ENCODE assay signal across 19 cellular contexts in the genomic region with DNA sequence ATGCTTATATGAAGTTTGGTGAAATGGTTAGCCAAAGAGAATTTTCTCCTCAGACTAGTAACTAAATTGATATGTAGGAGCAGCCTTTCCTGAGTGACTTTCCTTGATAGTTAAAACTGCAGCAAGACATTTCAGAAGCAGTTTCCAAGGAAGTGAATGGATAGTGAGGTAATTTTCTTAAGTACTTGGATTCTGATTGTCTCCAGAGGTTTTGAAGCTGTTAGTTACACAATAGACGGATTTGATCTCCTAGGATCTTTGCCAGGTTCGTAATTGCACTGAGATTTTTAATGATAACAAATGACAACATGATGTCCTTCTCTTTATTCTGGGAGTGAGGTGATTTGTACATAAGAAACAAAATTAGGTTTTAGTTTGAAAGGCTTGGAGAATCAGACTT. TPM values are rescaled to one million over a fixed set of nuclear protein-coding genes. Genes with fewer than 3 reads are reported as not detected.
A peak's percentile ranks its signal among the peaks of the same experiment; 100 is the strongest.
DNase-seq lines count a peak whose midpoint lies in the region; ATAC-seq and TF ChIP-seq lines count a peak whose summit lies in the region.
"Had no signal": no experiment of that assay in that cellular context is flagged by ENCODE, and none has a peak within 500 bp of the region (broad histone marks: within the 10 kb centered on the region; RNA-seq: fewer than 3 reads in every experiment).

No MANE protein-coding gene starts in this region.

- TF ChIP-seq POLR2A in thyroid gland (IDR thresholded peaks at IDR 0.05): no peak

- no peak for TF ChIP-seq CTCF in thyroid gland (IDR thresholded peaks at IDR 0.05)

- no peaks in the 10 kb centered on the region for H3K27me3 ChIP-seq in thyroid gland
- H3K27me3 ChIP-seq: ascending aorta had no signal

- ATAC-seq in Right ventricle myocardium inferior: peak; percentile 54
- no peak for ATAC-seq in left cardiac atrium
- ATAC-seq in left ventricle myocardium superior: peak; percentile 75
- ATAC-seq in HG02852 (IDR thresholded peaks at IDR 0.05; ENCODE audit: unreplicated experiment): no peak

- H3K36me3 ChIP-seq in thyroid gland: no peaks in the 10 kb centered on the region
- H3K36me3 ChIP-seq: ascending aorta, thoracic aorta had no signal

- no peaks in the 10 kb centered on the region for H3K9me3 ChIP-seq in thyroid gland
- H3K9me3 ChIP-seq: ascending aorta, thoracic aorta had no signal

- 5 to 25% methylated on average over 2 of the region's 2 CpGs for WGBS in thyroid gland, 2 donors

- no peak overlapping the region for H3K4me3 ChIP-seq in thyroid gland (replicated peaks in 1 of 3)
- H3K4me3 ChIP-seq: ascending aorta, thoracic aorta had no signal

- DNase-seq in Right ventricle myocardium inferior (ENCODE audit: missing footprints) (no peak), left cardiac atrium (no peak), dermis blood vessel endothelial cell (peak; percentile 78), left ventricle myocardium superior (no peak), thyroid gland (no peak), DMS114 treated with DMSO at 0.1 percent for 48 hours (lab: John Stamatoyannopoulos, UW; ENCODE audit: unreplicated experiment) (no peak)
- no peak for DNase-seq in activated T-cell treated with anti-CD3 and anti-CD28 coated beads, Interleukin-2, amount 50 U/mL, for 48 hours
- DNase-seq: 8988T; activated CD4-positive, alpha-beta T cell treated with anti-CD3 and anti-CD28 coated beads, Interleukin-2, amount 50 U/mL, for 1 hour; activated CD8-positive, alpha-beta memory T cell treated with anti-CD3 and anti-CD28 coated beads, Interleukin-2, amount 50 U/mL, for 48 hours; activated naive CD4-positive, alpha-beta T cell treated with Interleukin-2 at 50 U/mL for 16 hours; C1 segment of cervical spinal cord; head of caudate nucleus; naive B cell; NCI-H1694; NCI-H510A treated with DMSO at 0.1 percent for 48 hours had no signal

- intact Hi-C loops in Right ventricle myocardium inferior (cut with DNase I) (no loop called here), left cardiac atrium (cut with DNase I) (no loop called here), left ventricle myocardium superior (cut with micrococcal nuclease) (no loop called here), thyroid gland (cut with DNase I) (no loop called here)

- peaks cover 23 to 26% of the 10 kb centered on the region in 2 donors for H3K4me1 ChIP-seq in thyroid gland
- H3K4me1 ChIP-seq: ascending aorta had no signal

- H3K27ac ChIP-seq in thyroid gland: peak overlapping the region; percentile 33 to 69 (median 41)
- H3K27ac ChIP-seq: ascending aorta, thoracic aorta had no signal

RNA-seq across cellular contexts. Expression of a gene that starts 29.2 kb away (rescaled TPM):
- 15.9 TPM for total RNA-seq in Right ventricle myocardium inferior
- total RNA-seq in left cardiac atrium: 10 to 100 TPM; 11.1 to 13.9 TPM
- 32.0 and 37.4 TPM in 2 replicates for total RNA-seq in dermis blood vessel endothelial cell
- total RNA-seq in left ventricle myocardium superior: 18.4 TPM
- total RNA-seq in thyroid gland: 10 to 100 TPM; 23.7 to 28.5 (median 24.0) TPM

Comparison
In these comparisons a context has a peak if more than half of its experiments do, and no peak if none do; other contexts are left out.
1. ATAC-seq: peak in Right ventricle myocardium inferior (single experiment) and left ventricle myocardium superior (single experiment); none in left cardiac atrium (0 of 2) and HG02852 (single experiment).